In genomic region chr2:27356382-27357181, GRCh38 we compare ENCODE assay signal across 8 cellular contexts. TPM values are rescaled to one million over a fixed set of nuclear protein-coding genes. Genes with fewer than 3 reads are reported as not detected.
DNase-seq lines count a peak whose midpoint lies in the region; ATAC-seq, FAIRE-seq and TF ChIP-seq lines count a peak whose summit lies in the region.

Gene GTF3C2, minus strand, starts transcription at chr2:27356764. Its CDS starts 13,210 bp downstream, at chr2:27343554.

- in situ Hi-C loops in ACHN (cut with HindIII; ENCODE audit: low pct_ligation_motif_present, low pct_unique_long_range_greater_than_20kb, low sequenced_read_pairs), result no loop called here
- in situ Hi-C loops in mammary epithelial cell (cut with MboI; ENCODE audit: low sequenced_read_pairs in 2 of 2), result no loop called here

- H3K36me3 ChIP-seq in WERI-Rb-1 (peaks cover 22% of the 10 kb centered on the region), mammary epithelial cell (ENCODE audit: insufficient read depth, low read length) (no peaks in the 10 kb centered on the region), iPS-20b (ENCODE audit: insufficient read depth, low read depth, low read length) (no peaks in the 10 kb centered on the region), small intestine (ENCODE audit: control insufficient read depth in 2 of 2, insufficient read depth in 2 of 2, low read length in 2 of 2) (no peaks in the 10 kb centered on the region)

- H3K4me1 ChIP-seq in mammary epithelial cell (ENCODE audit: insufficient read depth, low read length) (peaks cover 16% of the 10 kb centered on the region), iPS-20b (ENCODE audit: insufficient read depth, low read length) (peaks cover 14% of the 10 kb centered on the region), small intestine (ENCODE audit: control insufficient read depth in 2 of 2, insufficient read depth in 1 of 2, low read depth in 1 of 2, low read length in 1 of 2) (peaks cover 0 to 3% of the 10 kb centered on the region in 2 donors)

- H3K9ac ChIP-seq in mammary epithelial cell (ENCODE audit: insufficient read depth, low read length), result peak within 1 kb of the TSS; percentile 95
- H3K9ac ChIP-seq in iPS-20b (ENCODE audit: low read depth, low read length), result peak within 1 kb of the TSS; percentile 99

- H2AFZ ChIP-seq in mammary epithelial cell (ENCODE audit: low read depth, low read length), result peak within 1 kb of the TSS; percentile 91

- H3K27me3 ChIP-seq in WERI-Rb-1 (ENCODE audit: insufficient read depth, low read depth, severe bottlenecking), result no peaks in the 10 kb centered on the region
- no peaks in the 10 kb centered on the region for H3K27me3 ChIP-seq in mammary epithelial cell (ENCODE audit: insufficient read depth, low read length)
- no peaks in the 10 kb centered on the region for H3K27me3 ChIP-seq in iPS-20b (ENCODE audit: insufficient read depth, low read length)
- no peaks in the 10 kb centered on the region for H3K27me3 ChIP-seq in small intestine (ENCODE audit: control insufficient read depth in 2 of 2, insufficient read depth in 2 of 2, low read length in 2 of 2)

- no peak for FAIRE-seq in small intestine (lab: Jason Lieb, UNC)

- H3K27ac ChIP-seq in WERI-Rb-1 (peak within 1 kb of the TSS; percentile 94), mammary epithelial cell (ENCODE audit: insufficient read depth, low read depth, low read length) (peak within 1 kb of the TSS; percentile 88), iPS-20b (ENCODE audit: low read length) (peak within 1 kb of the TSS; percentile 100), small intestine (ENCODE audit: low read depth in 1 of 2, low read length in 1 of 2) (peak within 1 kb of the TSS; percentile 91 to 98)

- H4K20me1 ChIP-seq in mammary epithelial cell (ENCODE audit: insufficient read depth, low read length), result no peaks in the 10 kb centered on the region

- CTCF ChIA-PET in mammary epithelial cell (lab: Charles Lee; ENCODE audit: low non-redundant PET), result interaction anchor here (0.6 to 0.8 kb wide), 2 partner anchors 13 to 35 kb away, joined by 5 to 6 read pairs; partner anchors contain the start of gene EIF2B4

- H3K4me2 ChIP-seq in mammary epithelial cell (ENCODE audit: insufficient read depth, low read depth, low read length), result peak within 1 kb of the TSS; percentile 90

- peak; percentile 69 for ATAC-seq in GM18873 (IDR thresholded peaks at IDR 0.05; ENCODE audit: low FRiP score, unreplicated experiment)
- peak; percentile 78 for ATAC-seq in HG03139 (IDR thresholded peaks at IDR 0.05; ENCODE audit: unreplicated experiment)

- H3K79me2 ChIP-seq in mammary epithelial cell (ENCODE audit: insufficient read depth, low read length), result peaks cover 66% of the 10 kb centered on the region

- H3K9me3 ChIP-seq in WERI-Rb-1 (ENCODE audit: severe bottlenecking) (peaks cover 5% of the 10 kb centered on the region), mammary epithelial cell (replicated peaks; ENCODE audit: insufficient read depth, low read length) (no peaks in the 10 kb centered on the region), iPS-20b (ENCODE audit: insufficient read depth, low read depth, low read length) (no peaks in the 10 kb centered on the region; the same call in 1 of the 2 replicates), small intestine (ENCODE audit: control insufficient read depth, low read depth) (no peaks in the 10 kb centered on the region)

- WGBS in mammary epithelial cell (ENCODE audit: low coverage, missing lambda C conversion rate), result 4% methylated on average over 43 of the region's 67 CpGs
- 0% methylated on average over 66 to 67 of the region's 67 CpGs for WGBS in small intestine, 3 donors

- BruUV-seq in mammary epithelial cell (replicated peaks; lab: Mats Ljungman, UMichigan), result TSS peak; percentile 37

- dilution Hi-C loops in mammary epithelial cell (cut with HindIII; ENCODE audit: low sequenced_read_pairs), result no loop called here

- intact Hi-C loops in mammary epithelial cell (cut with micrococcal nuclease), result loop anchor here (1.0 kb wide), 2 partner anchors 14 to 35 kb away; partner anchors contain the start of genes EIF2B4 and SNX17

- peak within 1 kb of the TSS; percentile 90 for H3K4me3 ChIP-seq in WERI-Rb-1 (ENCODE audit: low read depth, low read length)
- peak within 1 kb of the TSS; percentile 74 to 92 (median 89) for H3K4me3 ChIP-seq in mammary epithelial cell (replicated peaks in 1 of 3; ENCODE audit: insufficient read depth in 1 of 3, low read depth in 2 of 3, low read length in 3 of 3)
- peak within 1 kb of the TSS; percentile 92 for H3K4me3 ChIP-seq in iPS-20b (ENCODE audit: low read length)
- peak within 1 kb of the TSS; percentile 89 to 93 for H3K4me3 ChIP-seq in small intestine (ENCODE audit: low read depth in 1 of 2, low read length in 2 of 2)

- DNase-seq in ACHN, result peak; percentile 98
- peak; percentile 98 for DNase-seq in NCI-H2227 (lab: John Stamatoyannopoulos, UW; ENCODE audit: unreplicated experiment)
- DNase-seq in WERI-Rb-1, result peak; percentile 99
- DNase-seq in mammary epithelial cell, result peak; percentile 98
- DNase-seq in small intestine, result peak; percentile 97

- TF ChIP-seq CTCF in WERI-Rb-1 (IDR thresholded peaks at IDR 0.05; ENCODE audit: low read depth, low read length), result peak; percentile 11; the same call in 1 of the 2 replicates
- TF ChIP-seq CTCF in mammary epithelial cell (conservative IDR thresholded peaks at IDR 0.05 in 1 of 2, IDR thresholded peaks at IDR 0.05 in 1 of 2; ENCODE audit: extremely low read depth in 1 of 2, insufficient read depth in 1 of 2, low read depth in 1 of 2, low read length in 2 of 2), result no peak

RNA-seq across cellular contexts. Expression of gene GTF3C2, which starts in this region (rescaled TPM):
- total RNA-seq in mammary epithelial cell, result 10 to 100 TPM; 26.7 to 55.5 TPM
- 49.5 TPM for polyA plus RNA-seq in mammary epithelial cell
- 56.9 TPM for polyA minus RNA-seq in mammary epithelial cell
- 10 to 100 TPM; 27.4 to 39.8 (median 31.6) TPM for polyA plus RNA-seq in small intestine

Comparison
In these comparisons a context has a peak if more than half of its experiments do, and no peak if none do; other contexts are left out.
1. Peak in every context shown above with its lines: DNase-seq, ATAC-seq, H3K4me3 ChIP-seq and H3K27ac ChIP-seq.